Comparison of ENCODE assay signal across 18 cellular contexts in genomic region chr2:113162869-113163268, GRCh38. TPM values are rescaled to one million over a fixed set of nuclear protein-coding genes. Genes with fewer than 3 reads are reported as not detected.
DNase-seq lines count a peak whose midpoint lies in the region; ATAC-seq and TF ChIP-seq lines count a peak whose summit lies in the region.
"Had no signal": no experiment of that assay in that cellular context is flagged by ENCODE, and none has a peak within 500 bp of the region (broad histone marks: within the 10 kb centered on the region; RNA-seq: fewer than 3 reads in every experiment).

No MANE protein-coding gene starts in this region.

- peaks cover 26% of the 10 kb centered on the region for H3K4me1 ChIP-seq in hepatocyte (ENCODE audit: insufficient read depth)

- H3K27ac ChIP-seq in 22Rv1: peak overlapping the region; percentile 100
- H3K27ac ChIP-seq in hepatocyte: no peak overlapping the region
- H3K27ac ChIP-seq: BLaER1 treated with 17β-estradiol and CSF1 and Interleukin-3, amounts not matched to agents 10 nM and 100 nM; HL-60 had no signal

- no peaks in the 10 kb centered on the region for H3K9me3 Mint-ChIP-seq in activated CD8-positive, alpha-beta memory T cell treated with anti-CD3 and anti-CD28 coated beads, Interleukin-2, amount 10 ng/mL, durations not matched to agents 7 days and 5 days (ENCODE audit: low read depth)
- no peaks in the 10 kb centered on the region for H3K9me3 Mint-ChIP-seq in activated T-helper 17 cell treated with anti-CD3 and anti-CD28 coated beads, Interleukin-2, amount 50 U/mL, for 72 hours
- H3K9me3 Mint-ChIP-seq in naive thymus-derived CD8-positive, alpha-beta T cell: no peaks in the 10 kb centered on the region
- H3K9me3 Mint-ChIP-seq: CD4-positive, CD25-positive, alpha-beta regulatory T cell; GM23338 had no signal

- no peaks in the 10 kb centered on the region for H3K27me3 ChIP-seq in hepatocyte

- no peak for TF ChIP-seq CTCF in 22Rv1 (IDR thresholded peaks at IDR 0.05)
- no peak for TF ChIP-seq CTCF in hepatocyte (IDR thresholded peaks at IDR 0.05; ENCODE audit: poor library complexity)

- no peaks in the 10 kb centered on the region for H3K9me2 ChIP-seq in hepatocyte (replicated peaks; ENCODE audit: insufficient read depth)

- H3K36me3 Mint-ChIP-seq in activated CD8-positive, alpha-beta memory T cell treated with anti-CD3 and anti-CD28 coated beads, Interleukin-2, amount 10 ng/mL, durations not matched to agents 7 days and 5 days: peaks cover 4% of the 10 kb centered on the region
- H3K36me3 Mint-ChIP-seq in activated T-helper 17 cell treated with anti-CD3 and anti-CD28 coated beads, Interleukin-2, amount 50 U/mL, for 72 hours (ENCODE audit: low read depth): no peaks in the 10 kb centered on the region
- H3K36me3 Mint-ChIP-seq in naive thymus-derived CD8-positive, alpha-beta T cell: no peaks in the 10 kb centered on the region
- H3K36me3 Mint-ChIP-seq: CD4-positive, CD25-positive, alpha-beta regulatory T cell had no signal

- H3K27me3 Mint-ChIP-seq in activated CD8-positive, alpha-beta memory T cell treated with anti-CD3 and anti-CD28 coated beads, Interleukin-2, amount 10 ng/mL, durations not matched to agents 7 days and 5 days: no peaks in the 10 kb centered on the region
- H3K27me3 Mint-ChIP-seq in activated T-helper 17 cell treated with anti-CD3 and anti-CD28 coated beads, Interleukin-2, amount 50 U/mL, for 72 hours: no peaks in the 10 kb centered on the region
- no peaks in the 10 kb centered on the region for H3K27me3 Mint-ChIP-seq in naive thymus-derived CD8-positive, alpha-beta T cell
- H3K27me3 Mint-ChIP-seq: CD4-positive, CD25-positive, alpha-beta regulatory T cell had no signal

- H2AFZ ChIP-seq in hepatocyte: no peak overlapping the region
- H2AFZ ChIP-seq: GM23338 had no signal

- H4K20me1 ChIP-seq in hepatocyte (ENCODE audit: insufficient read depth, poor library complexity, severe bottlenecking): no peaks in the 10 kb centered on the region
- H4K20me1 ChIP-seq: BLaER1 treated with 17β-estradiol and CSF1 and Interleukin-3, amounts not matched to agents 10 nM and 100 nM had no signal

- no peak for ATAC-seq in activated CD8-positive, alpha-beta memory T cell treated with anti-CD3 and anti-CD28 coated beads, Interleukin-2, amount 10 ng/mL, durations not matched to agents 7 days and 5 days
- ATAC-seq in activated T-helper 17 cell treated with anti-CD3 and anti-CD28 coated beads, Interleukin-2, amount 50 U/mL, for 72 hours (replicated peaks): no peak
- ATAC-seq in naive thymus-derived CD8-positive, alpha-beta T cell: no peak
- ATAC-seq: GM23338 had no signal

- peaks cover 16% of the 10 kb centered on the region for H3K79me2 ChIP-seq in hepatocyte

- H3K36me3 ChIP-seq in hepatocyte (replicated peaks; ENCODE audit: insufficient read depth, low read depth): no peaks in the 10 kb centered on the region
- H3K36me3 ChIP-seq: BLaER1 treated with 17β-estradiol and CSF1 and Interleukin-3, amounts not matched to agents 10 nM and 100 nM had no signal

- H3K27ac Mint-ChIP-seq in activated CD8-positive, alpha-beta memory T cell treated with anti-CD3 and anti-CD28 coated beads, Interleukin-2, amount 10 ng/mL, durations not matched to agents 7 days and 5 days: peak overlapping the region; percentile 10
- peak overlapping the region; percentile 55 for H3K27ac Mint-ChIP-seq in activated T-helper 17 cell treated with anti-CD3 and anti-CD28 coated beads, Interleukin-2, amount 50 U/mL, for 72 hours
- H3K27ac Mint-ChIP-seq in naive thymus-derived CD8-positive, alpha-beta T cell: peak overlapping the region in 6 of 10 donors; percentile 6 to 71 (median 24)
- H3K27ac Mint-ChIP-seq: CD4-positive, CD25-positive, alpha-beta regulatory T cell; GM23338 had no signal

- POLR2A ChIA-PET in naive thymus-derived CD8-positive, alpha-beta T cell (lab: Charles Lee): interaction anchor here (0.7 to 14.7 kb wide), 4 partner anchors 10 to 530 kb away, joined by 3 to 318 read pairs (median 4); partner anchors contain the start of gene PSD4

- DNase-seq in activated CD8-positive, alpha-beta memory T cell treated with anti-CD3 and anti-CD28 coated beads, Interleukin-2, amount 10 ng/mL, durations not matched to agents 7 days and 5 days: no peak
- DNase-seq in activated CD8-positive, alpha-beta memory T cell treated with anti-CD3 and anti-CD28 coated beads for 24 hours: no peak
- no peak for DNase-seq in naive thymus-derived CD8-positive, alpha-beta T cell
- no peak for DNase-seq in Ammon's horn (ENCODE audit: low spot score)
- DNase-seq in hepatocyte (ENCODE audit: low spot score): no peak
- DNase-seq: 8988T; AML-193; CD4-positive, CD25-positive, alpha-beta regulatory T cell; COR-L47; DMS153; DMS79 treated with DMSO at 0.1 percent for 48 hours; EL; H7 had no signal

- no peaks in the 10 kb centered on the region for H3K9me3 ChIP-seq in hepatocyte (ENCODE audit: low read depth)
- H3K9me3 ChIP-seq: BLaER1 treated with 17β-estradiol and CSF1 and Interleukin-3, amounts not matched to agents 10 nM and 100 nM had no signal

- H3K4me3 Mint-ChIP-seq in activated CD8-positive, alpha-beta memory T cell treated with anti-CD3 and anti-CD28 coated beads, Interleukin-2, amount 10 ng/mL, durations not matched to agents 7 days and 5 days: no peak overlapping the region
- H3K4me3 Mint-ChIP-seq in activated T-helper 17 cell treated with anti-CD3 and anti-CD28 coated beads, Interleukin-2, amount 50 U/mL, for 72 hours: no peak overlapping the region
- no peak overlapping the region for H3K4me3 Mint-ChIP-seq in naive thymus-derived CD8-positive, alpha-beta T cell
- H3K4me3 Mint-ChIP-seq: GM23338 had no signal

- no peak overlapping the region for H3K4me3 ChIP-seq in hepatocyte
- H3K4me3 ChIP-seq: BLaER1 treated with 17β-estradiol and CSF1 and Interleukin-3, amounts not matched to agents 10 nM and 100 nM; GM23338 had no signal

- CTCF ChIA-PET in activated CD8-positive, alpha-beta memory T cell treated with anti-CD3 and anti-CD28 coated beads, Interleukin-2, amount 10 ng/mL, durations not matched to agents 7 days and 5 days (lab: Charles Lee): interaction anchor here (1.3 to 6.5 kb wide), 5 partner anchors 12 to 37 kb away, joined by 5 to 35 read pairs (median 7); partner anchors contain the start of gene PSD4

- H3K4me2 ChIP-seq in hepatocyte: no peak overlapping the region
- H3K4me2 ChIP-seq: BLaER1 treated with 17β-estradiol and CSF1 and Interleukin-3, amounts not matched to agents 10 nM and 100 nM; GM23338 had no signal

- H3K4me1 Mint-ChIP-seq in activated CD8-positive, alpha-beta memory T cell treated with anti-CD3 and anti-CD28 coated beads, Interleukin-2, amount 10 ng/mL, durations not matched to agents 7 days and 5 days: peaks cover 33% of the 10 kb centered on the region
- H3K4me1 Mint-ChIP-seq in activated T-helper 17 cell treated with anti-CD3 and anti-CD28 coated beads, Interleukin-2, amount 50 U/mL, for 72 hours: peaks cover 31% of the 10 kb centered on the region
- peaks cover 31 to 69% (median 57%) of the 10 kb centered on the region in 4 donors for H3K4me1 Mint-ChIP-seq in naive thymus-derived CD8-positive, alpha-beta T cell

RNA-seq across cellular contexts. Expression of gene PSD4, which starts 10.9 kb away (rescaled TPM):
- total RNA-seq in activated CD8-positive, alpha-beta memory T cell treated with anti-CD3 and anti-CD28 coated beads, Interleukin-2, amount 10 ng/mL, durations not matched to agents 7 days and 5 days: 100 to 1,000 TPM; 314 to 388 TPM
- 100 to 1,000 TPM; 300 to 503 TPM for total RNA-seq in activated T-helper 17 cell treated with anti-CD3 and anti-CD28 coated beads, Interleukin-2, amount 50 U/mL, for 72 hours
- 100 to 1,000 TPM; 118 to 124 TPM for total RNA-seq in naive thymus-derived CD8-positive, alpha-beta T cell
- 10 to 100 TPM; 22.8 to 44.1 (median 29.9) TPM for polyA plus RNA-seq in naive thymus-derived CD8-positive, alpha-beta T cell
- total RNA-seq in hepatocyte: 22.6 and 26.5 TPM in 2 replicates
- 11.5 and 15.1 TPM in 2 replicates for polyA plus RNA-seq in hepatocyte

RNA-seq across cellular contexts. Expression of gene IL1RN, which starts 35.5 kb away (rescaled TPM):
- total RNA-seq in activated CD8-positive, alpha-beta memory T cell treated with anti-CD3 and anti-CD28 coated beads, Interleukin-2, amount 10 ng/mL, durations not matched to agents 7 days and 5 days: 1 to 10 TPM; 1.8 TPM
- 10 to 100 TPM; 12.8 to 32.8 TPM for total RNA-seq in activated T-helper 17 cell treated with anti-CD3 and anti-CD28 coated beads, Interleukin-2, amount 50 U/mL, for 72 hours
- 1 to 10 TPM in 1 of 2 experiments, not detected in 1; 1.2 TPM for total RNA-seq in naive thymus-derived CD8-positive, alpha-beta T cell
- not detected for polyA plus RNA-seq in naive thymus-derived CD8-positive, alpha-beta T cell
- total RNA-seq in hepatocyte: 3.1 and 4.3 TPM in 2 replicates
- polyA plus RNA-seq in hepatocyte: 4.5 and 7.3 TPM in 2 replicates
- total RNA-seq: CD4-positive, CD25-positive, alpha-beta regulatory T cell; GM23338; H7 had no signal
- polyA plus RNA-seq: GM23338 had no signal
